15 cellular contexts compared by ENCODE assay signal in the genomic region with DNA sequence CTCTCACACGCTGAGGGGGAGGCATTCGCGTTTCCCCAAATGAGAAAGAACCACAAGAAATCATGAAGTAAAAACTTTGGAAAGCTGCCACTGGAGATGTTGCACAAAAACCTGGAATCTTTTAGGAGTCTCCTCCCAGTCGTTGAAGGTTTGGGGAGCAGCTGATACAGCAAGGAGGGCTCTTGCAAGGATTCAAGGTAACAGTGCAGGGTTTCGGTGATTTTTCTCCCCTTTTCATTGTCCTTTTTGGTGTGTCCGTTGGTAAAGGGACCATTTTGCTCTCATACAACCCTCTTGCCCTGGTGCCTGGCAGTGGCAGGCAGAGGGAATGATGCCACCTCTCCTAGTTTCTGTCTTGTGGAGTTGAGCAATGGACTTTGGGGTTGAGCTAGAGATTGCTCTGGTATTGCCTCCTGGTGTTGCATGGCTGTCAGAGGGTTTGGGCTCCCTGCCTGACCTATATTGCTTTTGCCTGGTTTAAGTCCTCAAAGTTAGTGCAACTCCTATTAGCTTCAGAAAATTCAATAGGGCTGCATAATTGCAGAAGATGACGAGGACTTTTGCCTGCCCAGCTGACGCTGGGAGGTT. TPM values are rescaled to one million over a fixed set of nuclear protein-coding genes. Genes with fewer than 3 reads are reported as not detected.
A peak's percentile ranks its signal among the peaks of the same experiment; 100 is the strongest.
DNase-seq lines count a peak whose midpoint lies in the region; ATAC-seq and TF ChIP-seq lines count a peak whose summit lies in the region.
"Had no signal": no experiment of that assay in that cellular context is flagged by ENCODE, and none has a peak within 500 bp of the region (broad histone marks: within the 10 kb centered on the region; RNA-seq: fewer than 3 reads in every experiment).

No MANE protein-coding gene starts in this region.

- no peak overlapping the region for H3K4me3 Mint-ChIP-seq in stimulated activated naive CD8-positive, alpha-beta T cell treated with anti-CD3 and anti-CD28 coated beads, Interleukin-15, amount 100 ng/mL, for 72 hours
- H3K4me3 Mint-ChIP-seq: naive thymus-derived CD4-positive, alpha-beta T cell; T-cell had no signal

- intact Hi-C loops in left ventricle myocardium superior (cut with micrococcal nuclease): no loop called here

- no peaks in the 10 kb centered on the region for H3K9me3 ChIP-seq in cardiac muscle cell (ENCODE audit: low read depth)
- H3K9me3 ChIP-seq in mesenchymal stem cell (ENCODE audit: control insufficient read depth, low read length): no peaks in the 10 kb centered on the region

- H3K9ac ChIP-seq in mesenchymal stem cell (ENCODE audit: low read length): no peak overlapping the region

- H3K18ac ChIP-seq in mesenchymal stem cell (ENCODE audit: low read depth in 1 of 2, low read length in 2 of 2): no peak overlapping the region

- no peak overlapping the region for H3K4ac ChIP-seq in mesenchymal stem cell (ENCODE audit: low read depth in 1 of 2, low read length in 2 of 2)

- H3K4me1 ChIP-seq in cardiac muscle cell (ENCODE audit: low read depth) (no peaks in the 10 kb centered on the region), mesenchymal stem cell (ENCODE audit: control insufficient read depth, insufficient read depth, low read depth, low read length) (peaks cover 9% of the 10 kb centered on the region)

- H3K4me1 Mint-ChIP-seq in stimulated activated naive CD8-positive, alpha-beta T cell treated with anti-CD3 and anti-CD28 coated beads, Interleukin-15, amount 100 ng/mL, for 72 hours: no peaks in the 10 kb centered on the region
- H3K4me1 Mint-ChIP-seq: naive thymus-derived CD4-positive, alpha-beta T cell had no signal

- H2AFZ ChIP-seq in mesenchymal stem cell (ENCODE audit: low read depth, low read length): no peak overlapping the region

- no peak overlapping the region for H2BK12ac ChIP-seq in mesenchymal stem cell (ENCODE audit: low read length in 2 of 2)

- H2BK15ac ChIP-seq in mesenchymal stem cell (ENCODE audit: low read depth, poor library complexity, severe bottlenecking): no peak overlapping the region

- H4K91ac ChIP-seq in mesenchymal stem cell (ENCODE audit: low read length): no peak overlapping the region

- no peak overlapping the region for H3K27ac Mint-ChIP-seq in stimulated activated naive CD8-positive, alpha-beta T cell treated with anti-CD3 and anti-CD28 coated beads, Interleukin-15, amount 100 ng/mL, for 72 hours
- H3K27ac Mint-ChIP-seq: activated T-helper 2 cell treated with anti-CD3 and anti-CD28 coated beads, Interferon-gamma antibody, Interleukin-2, Interleukin-4, amounts not matched to agents 10 μg/mL and 5 μg/mL and 100 μg/mL, durations not matched to agents 14 hours and 24 hours and 36 hours; naive thymus-derived CD4-positive, alpha-beta T cell; T-cell had no signal

- TF ChIP-seq CTCF in cardiac muscle cell (IDR thresholded peaks at IDR 0.05; ENCODE audit: low read depth, low read length): no peak

- H3K4me3 ChIP-seq in cardiac muscle cell: peak overlapping the region; percentile 47
- peak overlapping the region in 1 of 2 experiments; percentile 79 for H3K4me3 ChIP-seq in mesenchymal stem cell (ENCODE audit: insufficient read depth in 1 of 2, low read depth in 1 of 2, low read length in 2 of 2)
- H3K4me3 ChIP-seq: K562 had no signal

- H3K14ac ChIP-seq in mesenchymal stem cell (ENCODE audit: low read length in 2 of 2): no peak overlapping the region

- no peaks in the 10 kb centered on the region for H3K79me1 ChIP-seq in mesenchymal stem cell (replicated peaks; ENCODE audit: low read length, poor library complexity, severe bottlenecking)

- peak overlapping the region; percentile 87 for H3K4me2 ChIP-seq in mesenchymal stem cell (ENCODE audit: low read length, poor library complexity, severe bottlenecking)

- no peak overlapping the region for H2BK5ac ChIP-seq in mesenchymal stem cell (ENCODE audit: low read depth, low read length, poor library complexity, severe bottlenecking)

- peak overlapping the region in 1 of 2 experiments; percentile 86 for H3K23ac ChIP-seq in mesenchymal stem cell (ENCODE audit: low read length in 2 of 2)

- no peak overlapping the region for H3K27ac ChIP-seq in cardiac muscle cell
- peak overlapping the region; percentile 67 for H3K27ac ChIP-seq in cingulate gyrus (ENCODE audit: low read depth, low read length)
- H3K27ac ChIP-seq in mesenchymal stem cell (ENCODE audit: low read length, poor library complexity, severe bottlenecking): no peak overlapping the region
- peak overlapping the region; percentile 36 for H3K27ac ChIP-seq in temporal lobe (ENCODE audit: low read depth, low read length)
- H3K27ac ChIP-seq: epithelial cell of prostate had no signal

- 26% methylated on average over 8 of the region's 8 CpGs for WGBS in mesenchymal stem cell

- peaks cover 0 to 3% of the 10 kb centered on the region in 2 donors for H3K9me3 Mint-ChIP-seq in stimulated activated naive CD8-positive, alpha-beta T cell treated with anti-CD3 and anti-CD28 coated beads, Interleukin-15, amount 100 ng/mL, for 72 hours
- H3K9me3 Mint-ChIP-seq: activated T-helper 2 cell treated with anti-CD3 and anti-CD28 coated beads, Interferon-gamma antibody, Interleukin-2, Interleukin-4, amounts not matched to agents 10 μg/mL and 5 μg/mL and 100 μg/mL, durations not matched to agents 14 hours and 24 hours and 36 hours; T-cell had no signal

- H3K36me3 ChIP-seq in cardiac muscle cell (no peaks in the 10 kb centered on the region), mesenchymal stem cell (ENCODE audit: control insufficient read depth in 1 of 2, insufficient read depth in 2 of 2, low read depth in 1 of 2, low read length in 2 of 2) (no peaks in the 10 kb centered on the region)

- H3K27me3 ChIP-seq in cardiac muscle cell: peaks cover 71% of the 10 kb centered on the region
- peaks cover 67 to 77% of the 10 kb centered on the region in 2 experiments for H3K27me3 ChIP-seq in mesenchymal stem cell (ENCODE audit: control insufficient read depth in 1 of 2, insufficient read depth in 1 of 2, low read length in 2 of 2)

- ATAC-seq in left ventricle myocardium superior (no peak), GM18861 (IDR thresholded peaks at IDR 0.05; ENCODE audit: unreplicated experiment) (no peak)
- no peak for ATAC-seq in stimulated activated naive CD8-positive, alpha-beta T cell treated with anti-CD3 and anti-CD28 coated beads, Interleukin-15, amount 100 ng/mL, for 72 hours
- ATAC-seq: K562; naive thymus-derived CD4-positive, alpha-beta T cell; T-cell had no signal

- no peak overlapping the region for H2BK120ac ChIP-seq in mesenchymal stem cell (ENCODE audit: low read depth, low read length)

- DNase-seq in cardiac muscle cell (ENCODE audit: low read depth in 1 of 2, low spot score in 1 of 2) (peak in 1 of 2 donors; percentile 57), left ventricle myocardium superior (no peak), mesenchymal stem cell (no peak), SHP77 treated with DMSO at 0.1 percent for 48 hours (lab: John Stamatoyannopoulos, UW) (no peak)
- no peak for DNase-seq in stimulated activated naive CD8-positive, alpha-beta T cell treated with anti-CD3 and anti-CD28 coated beads, Interleukin-15, amount 100 ng/mL, for 72 hours
- DNase-seq: activated CD4-positive, alpha-beta T cell treated with anti-CD3 and anti-CD28 coated beads for 48 hours; naive thymus-derived CD4-positive, alpha-beta T cell; T-cell had no signal

- no peak overlapping the region for H2AK5ac ChIP-seq in mesenchymal stem cell (ENCODE audit: low read length, severe bottlenecking)

- no peak overlapping the region for H4K8ac ChIP-seq in mesenchymal stem cell (ENCODE audit: low read length)

- H3K27me3 Mint-ChIP-seq in stimulated activated naive CD8-positive, alpha-beta T cell treated with anti-CD3 and anti-CD28 coated beads, Interleukin-15, amount 100 ng/mL, for 72 hours: peaks cover 7% of the 10 kb centered on the region

RNA-seq across cellular contexts. Expression of gene BRINP2, which starts 0.9 kb away (rescaled TPM):
- total RNA-seq in cardiac muscle cell (8.9 and 20.6 TPM in 2 replicates), left ventricle myocardium superior (0.55 TPM), temporal lobe (17.0 TPM)
- 11.5 and 26.1 TPM in 2 replicates for polyA plus RNA-seq in cardiac muscle cell
- polyA plus RNA-seq in mesenchymal stem cell (2013, experiment 1 of 2): 0.44 TPM
- polyA plus RNA-seq in mesenchymal stem cell (2013, experiment 2 of 2): 0.34 TPM
- total RNA-seq: activated T-helper 2 cell treated with anti-CD3 and anti-CD28 coated beads, Interferon-gamma antibody, Interleukin-2, Interleukin-4, amounts not matched to agents 10 μg/mL and 5 μg/mL and 100 μg/mL, durations not matched to agents 14 hours and 24 hours and 36 hours; bronchial epithelial cell; K562; naive thymus-derived CD4-positive, alpha-beta T cell had no signal
- polyA plus RNA-seq: K562; naive thymus-derived CD4-positive, alpha-beta T cell had no signal

RNA-seq across cellular contexts. Expression of gene ASTN1, which starts 7.1 kb away (rescaled TPM):
- total RNA-seq in cardiac muscle cell (15.3 and 34.2 TPM in 2 replicates), left ventricle myocardium superior (0.22 TPM), temporal lobe (72.5 TPM)
- 9.3 and 18.4 TPM in 2 replicates for polyA plus RNA-seq in cardiac muscle cell
- 0.08 TPM for polyA plus RNA-seq in mesenchymal stem cell (2013, experiment 1 of 2)
- polyA plus RNA-seq in mesenchymal stem cell (2013, experiment 2 of 2): 0.05 TPM
- total RNA-seq: activated T-helper 2 cell treated with anti-CD3 and anti-CD28 coated beads, Interferon-gamma antibody, Interleukin-2, Interleukin-4, amounts not matched to agents 10 μg/mL and 5 μg/mL and 100 μg/mL, durations not matched to agents 14 hours and 24 hours and 36 hours; bronchial epithelial cell had no signal
- polyA plus RNA-seq: naive thymus-derived CD4-positive, alpha-beta T cell had no signal

Comparison
In these comparisons a context has a peak if more than half of its experiments do, and no peak if none do; other contexts are left out.
1. RNA of gene ASTN1, which starts 7.1 kb away (total RNA-seq): 72.5 TPM in temporal lobe (single experiment) and 15.3 to 34.2 TPM in cardiac muscle cell; 0.22 TPM in left ventricle myocardium superior (single experiment); every median in the first group is over 10 times any median in the second.
2. H3K27ac ChIP-seq: peak in cingulate gyrus (single experiment) and temporal lobe (single experiment); none in cardiac muscle cell (single experiment) and mesenchymal stem cell (single experiment).